Comparison of ENCODE assay signal across 13 cellular contexts in the genomic region with DNA sequence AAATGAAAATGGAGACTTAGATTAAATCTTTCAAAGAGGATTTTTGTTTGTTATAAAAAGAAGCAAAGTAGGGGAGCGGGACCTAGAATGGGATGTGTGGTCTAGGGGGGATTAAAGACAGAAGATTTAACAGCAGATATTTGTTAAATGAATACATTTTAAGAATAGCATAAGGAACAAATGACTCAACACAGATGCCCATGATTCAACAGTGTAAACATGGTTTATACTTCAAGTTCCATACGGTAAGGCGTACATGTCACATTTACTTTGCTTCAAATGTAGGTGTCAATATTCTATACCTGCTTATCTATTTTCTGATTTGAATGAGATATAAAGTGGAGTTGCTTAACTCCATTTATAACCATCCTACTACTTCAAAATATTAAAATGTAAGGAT. TPM values are rescaled to one million over a fixed set of nuclear protein-coding genes. Genes with fewer than 3 reads are reported as not detected.
DNase-seq lines count a peak whose midpoint lies in the region; ATAC-seq, FAIRE-seq and TF ChIP-seq lines count a peak whose summit lies in the region.
"Had no signal": no experiment of that assay in that cellular context is flagged by ENCODE, and none has a peak within 500 bp of the region (broad histone marks: within the 10 kb centered on the region; RNA-seq: fewer than 3 reads in every experiment).

No MANE protein-coding gene starts in this region.

- H3K27ac Mint-ChIP-seq in CD4-positive, alpha-beta T cell, result peak overlapping the region; percentile 71

- dilution Hi-C loops in endothelial cell of umbilical vein (cut with MboI; ENCODE audit: extremely low pct_ligation_motif_present, low sequenced_read_pairs), result no loop called here

- H3K9ac ChIP-seq in MM.1S (ENCODE audit: low read length) (no peak overlapping the region), endothelial cell of umbilical vein (replicated peaks; ENCODE audit: extremely low read depth, insufficient read depth, low read length) (no peak overlapping the region)

- H3K27ac ChIP-seq in CD4-positive, alpha-beta T cell (ENCODE audit: low read depth, low read length), result no peak overlapping the region
- no peak overlapping the region for H3K27ac ChIP-seq in MM.1S (ENCODE audit: low read length)
- no peak overlapping the region for H3K27ac ChIP-seq in endothelial cell of umbilical vein (ENCODE audit: insufficient read depth, low read depth, low read length)
- peak overlapping the region; percentile 95 for H3K27ac ChIP-seq in psoas muscle

- CTCF ChIA-PET in CD4-positive, alpha-beta T cell (lab: Charles Lee), result interaction anchor here (0.6 kb wide), 1 partner anchor 13 kb away, joined by 3 read pairs; no protein-coding TSS in a partner anchor
- CTCF ChIA-PET in endothelial cell of umbilical vein (lab: Charles Lee), result no interaction called here

- H3K9me1 ChIP-seq in endothelial cell of umbilical vein (replicated peaks; ENCODE audit: control insufficient read depth, extremely low read depth, insufficient read depth, low read length), result no peaks in the 10 kb centered on the region

- H3K4me1 Mint-ChIP-seq in CD4-positive, alpha-beta T cell (ENCODE audit: low read depth), result peaks cover 27% of the 10 kb centered on the region

- no peaks in the 10 kb centered on the region for H3K9me3 Mint-ChIP-seq in CD4-positive, alpha-beta T cell

- H3K9me2 ChIP-seq in MM.1S (replicated peaks; ENCODE audit: insufficient read depth, low read length), result no peaks in the 10 kb centered on the region

- no peaks in the 10 kb centered on the region; the same call in 1 of the 2 replicates for H3F3A ChIP-seq in MM.1S (ENCODE audit: insufficient read depth, low read length)

- H3K79me2 ChIP-seq in MM.1S (ENCODE audit: low read length), result no peaks in the 10 kb centered on the region
- no peaks in the 10 kb centered on the region for H3K79me2 ChIP-seq in endothelial cell of umbilical vein (ENCODE audit: control insufficient read depth, insufficient read depth, low read length)

- H3K4me1 ChIP-seq in MM.1S (ENCODE audit: low read length), result no peaks in the 10 kb centered on the region
- H3K4me1 ChIP-seq in endothelial cell of umbilical vein (ENCODE audit: control insufficient read depth, extremely low read depth, insufficient read depth, low read length), result peaks cover 16% of the 10 kb centered on the region
- H3K4me1 ChIP-seq in psoas muscle, result peaks cover 46% of the 10 kb centered on the region

- H3K9me3 ChIP-seq in CD4-positive, alpha-beta T cell (ENCODE audit: control insufficient read depth, low read length), result no peaks in the 10 kb centered on the region
- H3K9me3 ChIP-seq in MM.1S (replicated peaks; ENCODE audit: insufficient read depth, low read length), result no peaks in the 10 kb centered on the region
- no peaks in the 10 kb centered on the region for H3K9me3 ChIP-seq in endothelial cell of umbilical vein (replicated peaks; ENCODE audit: control insufficient read depth, insufficient read depth, low read length)
- H3K9me3 ChIP-seq in psoas muscle, result no peaks in the 10 kb centered on the region
- H3K9me3 ChIP-seq: tibial nerve had no signal

- H3K4me3 Mint-ChIP-seq in CD4-positive, alpha-beta T cell, result peak overlapping the region; percentile 78

- H3K36me3 ChIP-seq in MM.1S (replicated peaks; ENCODE audit: insufficient read depth, low read length) (no peaks in the 10 kb centered on the region), endothelial cell of umbilical vein (ENCODE audit: control insufficient read depth in 2 of 2, extremely low read depth in 1 of 2, insufficient read depth in 2 of 2, low read length in 2 of 2) (no peaks in the 10 kb centered on the region), psoas muscle (ENCODE audit: insufficient read depth in 1 of 2, low read depth in 1 of 2) (no peaks in the 10 kb centered on the region)
- H3K36me3 ChIP-seq: tibial nerve had no signal

- no peak for TF ChIP-seq POLR2A in endothelial cell of umbilical vein (IDR thresholded peaks at IDR 0.05; ENCODE audit: low read depth, low read length)

- POLR2A ChIA-PET in CD4-positive, alpha-beta T cell (lab: Charles Lee), result interaction anchor here (1.1 to 1.8 kb wide), 2 partner anchors 11 to 26 kb away, joined by 3 to 4 read pairs; no protein-coding TSS in a partner anchor
- POLR2A ChIA-PET in endothelial cell of umbilical vein (lab: Charles Lee), result no interaction called here

- no peak overlapping the region for H3K4me3 ChIP-seq in MM.1S (ENCODE audit: low read length)
- no peak overlapping the region for H3K4me3 ChIP-seq in endothelial cell of umbilical vein (replicated peaks in 1 of 3; ENCODE audit: insufficient read depth in 1 of 3, low read depth in 1 of 3, low read length in 3 of 3)
- H3K4me3 ChIP-seq in psoas muscle, result peak overlapping the region; percentile 88

- intact Hi-C loops in CD4-positive, alpha-beta T cell (cut with DNase I, micrococcal nuclease), result no loop called here
- intact Hi-C loops in endothelial cell of umbilical vein (cut with micrococcal nuclease), result no loop called here
- intact Hi-C loops in psoas muscle (cut with DNase I), result no loop called here

- ATAC-seq in CD4-positive, alpha-beta T cell (ENCODE audit: poor library complexity), result no peak
- ATAC-seq in psoas muscle, result no peak
- ATAC-seq in HG03432 (IDR thresholded peaks at IDR 0.05; ENCODE audit: unreplicated experiment), result no peak
- no peak for ATAC-seq in GM21381 (IDR thresholded peaks at IDR 0.05; ENCODE audit: unreplicated experiment)
- no peak for ATAC-seq in HG02840 (IDR thresholded peaks at IDR 0.05; ENCODE audit: low FRiP score, unreplicated experiment)
- ATAC-seq: SK-N-SH treated with all-trans-retinoic acid at 6 μM for 48 hours had no signal

- H2AFZ ChIP-seq in MM.1S (ENCODE audit: low read length) (no peak overlapping the region), endothelial cell of umbilical vein (ENCODE audit: low read depth, low read length) (no peak overlapping the region)

- no peak for FAIRE-seq in endothelial cell of umbilical vein (lab: Jason Lieb, UNC)

- no peak for DNase-seq in CD4-positive, alpha-beta T cell
- DNase-seq in MM.1S, result no peak
- no peak for DNase-seq in endothelial cell of umbilical vein (ENCODE audit: low read depth, low spot score)
- no peak for DNase-seq in psoas muscle
- no peak for DNase-seq in cerebellum (ENCODE audit: low spot score)
- DNase-seq: DMS53; NCI-H524; stimulated activated CD4-positive, alpha-beta T cell treated with anti-CD3 and anti-CD28 coated beads, Interleukin-4, amount 100 ng/mL, for 1 hour had no signal

- H4K20me1 ChIP-seq in MM.1S (ENCODE audit: insufficient read depth, low read length) (no peaks in the 10 kb centered on the region), endothelial cell of umbilical vein (replicated peaks; ENCODE audit: control insufficient read depth, extremely low read depth, insufficient read depth, low read length) (no peaks in the 10 kb centered on the region)

- no peaks in the 10 kb centered on the region for H3K27me3 ChIP-seq in CD4-positive, alpha-beta T cell (ENCODE audit: control insufficient read depth, insufficient read depth, low read length)
- H3K27me3 ChIP-seq in MM.1S (replicated peaks; ENCODE audit: insufficient read depth, low read length), result no peaks in the 10 kb centered on the region
- no peaks in the 10 kb centered on the region for H3K27me3 ChIP-seq in endothelial cell of umbilical vein (ENCODE audit: control insufficient read depth in 2 of 2, insufficient read depth in 2 of 2, low read length in 2 of 2)
- no peaks in the 10 kb centered on the region for H3K27me3 ChIP-seq in psoas muscle (ENCODE audit: insufficient read depth in 3 of 3, low read length in 2 of 3)
- H3K27me3 ChIP-seq: tibial nerve had no signal

- H3K36me3 Mint-ChIP-seq in CD4-positive, alpha-beta T cell (ENCODE audit: low read depth), result no peaks in the 10 kb centered on the region

- BruUV-seq in endothelial cell of umbilical vein (replicated peaks; lab: Mats Ljungman, UMichigan), result TSS peak; percentile 11

- 83 to 92% (median 89%) methylated on average over 3 of the region's 3 CpGs for WGBS in psoas muscle, 3 donors

- TF ChIP-seq CTCF in CD4-positive, alpha-beta T cell (IDR thresholded peaks at IDR 0.05), result no peak
- TF ChIP-seq CTCF in MM.1S (IDR thresholded peaks at IDR 0.05; ENCODE audit: low read length), result no peak
- TF ChIP-seq CTCF in endothelial cell of umbilical vein (IDR thresholded peaks at IDR 0.05; ENCODE audit: extremely low read depth in 1 of 2, insufficient read depth in 1 of 2, low read depth in 1 of 2, low read length in 2 of 2), result no peak
- no peak for TF ChIP-seq CTCF in psoas muscle (IDR thresholded peaks at IDR 0.05)

- H3K4me2 ChIP-seq in MM.1S (ENCODE audit: low read depth, low read length) (peak overlapping the region; percentile 91; the same call in 1 of the 2 replicates), endothelial cell of umbilical vein (ENCODE audit: insufficient read depth, low read length) (peak overlapping the region; percentile 95)

- no peaks in the 10 kb centered on the region for H3K27me3 Mint-ChIP-seq in CD4-positive, alpha-beta T cell

RNA-seq across cellular contexts. Expression of a gene that starts 1.5 kb away (rescaled TPM):
- total RNA-seq in CD4-positive, alpha-beta T cell, result under 1 TPM; 0.30 to 0.50 TPM
- 3.2 and 3.5 TPM in 2 replicates for total RNA-seq in endothelial cell of umbilical vein
- 0.10 and 0.18 TPM in 2 replicates for polyA plus RNA-seq in endothelial cell of umbilical vein
- 0.06 and 0.30 TPM in 2 replicates for polyA plus RNA-seq in endothelial cell of umbilical vein (2011; cell fraction: cytosol; rRNA removed)
- 0.11 and 0.22 TPM in 2 replicates for polyA plus RNA-seq in endothelial cell of umbilical vein (2011; cell fraction: nucleus; rRNA removed)
- 1.3 and 2.5 TPM in 2 replicates for polyA plus RNA-seq in endothelial cell of umbilical vein (2012)
- polyA minus RNA-seq in endothelial cell of umbilical vein, result 0.13 TPM in 1 of 2 replicates, not detected in the other
- polyA minus RNA-seq in endothelial cell of umbilical vein (2011; cell fraction: cytosol; rRNA and poly(A)+ RNA removed), result not detected
- polyA minus RNA-seq in endothelial cell of umbilical vein (2011; cell fraction: nucleus; rRNA and poly(A)+ RNA removed), result 0.63 and 0.77 TPM in 2 replicates
- 1 to 10 TPM; 1.2 to 4.9 (median 1.7) TPM for total RNA-seq in psoas muscle
- 1 to 10 TPM in 2 of 3 donors, under 1 TPM in 1; 0.63 to 2.9 (median 1.3) TPM for polyA plus RNA-seq in psoas muscle
- 0.82 TPM for total RNA-seq in cerebellum

RNA-seq across cellular contexts. Expression of a gene that starts 25.1 kb away (rescaled TPM):
- total RNA-seq in CD4-positive, alpha-beta T cell, result 10 to 100 TPM; 50.4 to 56.7 TPM
- total RNA-seq in endothelial cell of umbilical vein (101 TPM in 2 replicates), psoas muscle (10 to 100 TPM; 34.2 to 59.0 (median 40.6) TPM), cerebellum (71.2 TPM)
- polyA plus RNA-seq in endothelial cell of umbilical vein (57.6 and 125 TPM in 2 replicates), psoas muscle (10 to 100 TPM; 18.3 to 33.5 (median 28.2) TPM)
- polyA plus RNA-seq in endothelial cell of umbilical vein (2011; cell fraction: cytosol; rRNA removed), result 34.2 and 50.6 TPM in 2 replicates
- 18.8 and 20.7 TPM in 2 replicates for polyA plus RNA-seq in endothelial cell of umbilical vein (2011; cell fraction: nucleus; rRNA removed)
- polyA plus RNA-seq in endothelial cell of umbilical vein (2012), result 42.5 and 53.4 TPM in 2 replicates
- 41.8 and 47.0 TPM in 2 replicates for polyA minus RNA-seq in endothelial cell of umbilical vein
- polyA minus RNA-seq in endothelial cell of umbilical vein (2011; cell fraction: cytosol; rRNA and poly(A)+ RNA removed), result 36.3 TPM
- 34.1 and 43.8 TPM in 2 replicates for polyA minus RNA-seq in endothelial cell of umbilical vein (2011; cell fraction: nucleus; rRNA and poly(A)+ RNA removed)

RNA-seq across cellular contexts. Expression of a gene that starts 56.2 kb away (rescaled TPM):
- 10 to 100 TPM; 43.3 to 44.2 TPM for total RNA-seq in CD4-positive, alpha-beta T cell
- 16.0 and 16.7 TPM in 2 replicates for total RNA-seq in endothelial cell of umbilical vein
- 4.3 and 6.2 TPM in 2 replicates for polyA plus RNA-seq in endothelial cell of umbilical vein
- 5.2 and 5.7 TPM in 2 replicates for polyA plus RNA-seq in endothelial cell of umbilical vein (2011; cell fraction: cytosol; rRNA removed)
- 12.3 and 12.9 TPM in 2 replicates for polyA plus RNA-seq in endothelial cell of umbilical vein (2011; cell fraction: nucleus; rRNA removed)
- polyA plus RNA-seq in endothelial cell of umbilical vein (2012), result 8.5 and 9.9 TPM in 2 replicates
- polyA minus RNA-seq in endothelial cell of umbilical vein, result 17.7 and 18.8 TPM in 2 replicates
- polyA minus RNA-seq in endothelial cell of umbilical vein (2011; cell fraction: cytosol; rRNA and poly(A)+ RNA removed), result 7.0 TPM
- polyA minus RNA-seq in endothelial cell of umbilical vein (2011; cell fraction: nucleus; rRNA and poly(A)+ RNA removed), result 26.9 and 32.2 TPM in 2 replicates
- 10 to 100 TPM; 26.0 to 44.5 (median 32.8) TPM for total RNA-seq in psoas muscle
- polyA plus RNA-seq in psoas muscle, result 10 to 100 TPM in 2 of 3 donors, 1 to 10 TPM in 1; 9.1 to 24.0 (median 15.8) TPM
- 47.2 TPM for total RNA-seq in cerebellum
